ENCODE assay signal across 1 cellular context in the genomic region with DNA sequence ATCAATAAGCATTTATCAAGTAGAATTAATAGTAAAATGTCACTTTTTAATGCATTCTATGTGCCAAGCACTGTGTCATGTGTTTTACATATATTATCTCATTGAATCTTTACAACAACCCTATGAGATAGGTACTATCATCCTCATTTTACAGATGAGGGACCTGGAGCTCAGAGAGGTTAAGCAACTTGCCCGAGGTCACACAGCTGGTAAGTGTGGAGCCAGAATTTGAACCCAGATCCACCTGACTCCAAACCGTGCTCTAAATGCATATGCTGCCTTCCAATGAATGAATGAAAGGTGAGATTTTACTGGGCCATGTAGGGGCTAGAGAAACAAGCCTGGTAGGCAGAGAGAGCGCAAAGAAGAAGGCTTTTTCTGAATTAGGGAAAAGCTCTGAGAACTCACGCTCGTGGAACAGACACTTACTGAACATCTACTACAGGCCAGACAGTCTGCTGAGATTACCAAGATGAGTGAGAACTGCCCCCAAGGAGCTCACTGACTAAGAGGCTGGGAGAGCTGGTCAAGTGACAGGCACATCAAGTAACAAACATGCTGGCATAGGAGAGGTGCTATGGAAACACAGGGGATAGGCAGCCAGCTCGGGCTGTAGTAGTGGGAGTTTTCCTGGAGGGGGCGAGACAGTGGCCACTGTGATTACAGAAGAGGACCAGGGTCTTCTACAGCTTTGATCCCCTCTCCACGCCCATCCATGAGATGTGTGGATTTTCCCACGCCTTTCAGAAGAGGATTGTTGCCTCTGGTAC.
TF ChIP-seq lines count a peak whose summit lies in the region.

No MANE protein-coding gene starts in this region.

TF ChIP-seq in IMR-90, 13 proteins besides CTCF, POLR2A, EP300 and RAD21:
- TF ChIP-seq SMC3 (IDR thresholded peaks at IDR 0.05; ENCODE audit: low read depth, low read length), result no peak
- no peak for TF ChIP-seq MXI1 (IDR thresholded peaks at IDR 0.05; ENCODE audit: borderline replicate concordance, low read depth, low read length)
- TF ChIP-seq NFE2L2 (IDR thresholded peaks at IDR 0.05; ENCODE audit: low read depth, low read length), result no peak
- no peak for TF ChIP-seq ELK1 (IDR thresholded peaks at IDR 0.05; ENCODE audit: borderline replicate concordance, low read depth, low read length)
- TF ChIP-seq MAZ (IDR thresholded peaks at IDR 0.05; ENCODE audit: borderline replicate concordance, low read depth, low read length), result no peak
- no peak for TF ChIP-seq RCOR1 (IDR thresholded peaks at IDR 0.05; ENCODE audit: insufficient replicate concordance, low read length)
- no peak for TF ChIP-seq MAFK (IDR thresholded peaks at IDR 0.05; ENCODE audit: low read depth, low read length)
- TF ChIP-seq FOS (IDR thresholded peaks at IDR 0.05; ENCODE audit: low read depth, low read length), result no peak
- TF ChIP-seq CEBPB (IDR thresholded peaks at IDR 0.05; ENCODE audit: low read depth, low read length), result no peak
- no peak for TF ChIP-seq BHLHE40 (IDR thresholded peaks at IDR 0.05; ENCODE audit: low read depth, low read length)
- no peak for TF ChIP-seq CHD1 (IDR thresholded peaks at IDR 0.05; ENCODE audit: low read depth, low read length)
- TF ChIP-seq USF2 (IDR thresholded peaks at IDR 0.05; ENCODE audit: low read depth, low read length), result no peak
- TF ChIP-seq RFX5 (IDR thresholded peaks at IDR 0.05; ENCODE audit: low read depth, low read length), result no peak
